In the genomic region with DNA sequence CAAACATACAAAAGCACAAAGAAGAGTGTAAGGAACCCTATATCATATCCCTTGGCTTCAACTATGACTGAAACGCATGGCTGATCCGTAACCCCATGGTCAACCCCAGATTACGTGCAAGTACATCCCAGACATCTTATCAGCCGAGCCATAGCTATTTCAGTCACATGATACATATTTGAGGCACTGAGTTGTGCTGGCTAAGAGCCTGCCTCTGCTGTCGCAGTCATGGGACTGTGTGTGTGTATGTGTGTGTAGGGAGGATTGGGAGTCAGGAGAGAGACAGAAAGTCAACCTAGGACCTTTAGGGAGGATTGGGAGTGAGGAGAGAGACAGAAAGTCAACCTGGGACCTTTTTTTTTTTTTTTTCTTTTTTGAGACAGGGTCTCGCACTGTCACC, we compare ENCODE assay signal across 1 cellular context.
TF ChIP-seq lines count a peak whose summit lies in the region.

No MANE protein-coding gene starts in this region.

TF ChIP-seq in K562, 482 proteins besides CTCF, POLR2A, EP300 and RAD21 (continued from another document and continues in another):
- TF ChIP-seq ZBTB43 (CRISPR knock-in tag; IDR thresholded peaks at IDR 0.05) = no peak
- TF ChIP-seq MEIS2 (IDR thresholded peaks at IDR 0.05; ENCODE audit: partially characterized antibody) = peak; percentile 50
- no peak for TF ChIP-seq PCBP2 (IDR thresholded peaks at IDR 0.05; ENCODE audit: low read depth, low read length, poor library complexity, severe bottlenecking)
- peak; percentile 52; the same call in 1 of the 2 replicates for TF ChIP-seq ZNF644 (tag; IDR thresholded peaks at IDR 0.05; ENCODE audit: low read depth)
- TF ChIP-seq, protein P1, sequence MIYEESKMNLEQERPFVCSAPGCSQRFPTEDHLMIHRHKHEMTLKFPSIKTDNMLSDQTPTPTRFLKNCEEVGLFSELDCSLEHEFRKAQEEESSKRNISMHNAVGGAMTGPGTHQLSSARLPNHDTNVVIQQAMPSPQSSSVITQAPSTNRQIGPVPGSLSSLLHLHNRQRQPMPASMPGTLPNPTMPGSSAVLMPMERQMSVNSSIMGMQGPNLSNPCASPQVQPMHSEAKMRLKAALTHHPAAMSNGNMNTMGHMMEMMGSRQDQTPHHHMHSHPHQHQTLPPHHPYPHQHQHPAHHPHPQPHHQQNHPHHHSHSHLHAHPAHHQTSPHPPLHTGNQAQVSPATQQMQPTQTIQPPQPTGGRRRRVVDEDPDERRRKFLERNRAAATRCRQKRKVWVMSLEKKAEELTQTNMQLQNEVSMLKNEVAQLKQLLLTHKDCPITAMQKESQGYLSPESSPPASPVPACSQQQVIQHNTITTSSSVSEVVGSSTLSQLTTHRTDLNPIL (CRISPR knock-in tag; IDR thresholded peaks at IDR 0.05) = no peak
- TF ChIP-seq EHMT2 (IDR thresholded peaks at IDR 0.05) = peak; percentile 78
- TF ChIP-seq MEF2A (IDR thresholded peaks at IDR 0.05; ENCODE audit: control insufficient read depth, low read depth, low read length) = peak; percentile 23; the same call in 1 of the 2 replicates
- TF ChIP-seq, protein P2, sequence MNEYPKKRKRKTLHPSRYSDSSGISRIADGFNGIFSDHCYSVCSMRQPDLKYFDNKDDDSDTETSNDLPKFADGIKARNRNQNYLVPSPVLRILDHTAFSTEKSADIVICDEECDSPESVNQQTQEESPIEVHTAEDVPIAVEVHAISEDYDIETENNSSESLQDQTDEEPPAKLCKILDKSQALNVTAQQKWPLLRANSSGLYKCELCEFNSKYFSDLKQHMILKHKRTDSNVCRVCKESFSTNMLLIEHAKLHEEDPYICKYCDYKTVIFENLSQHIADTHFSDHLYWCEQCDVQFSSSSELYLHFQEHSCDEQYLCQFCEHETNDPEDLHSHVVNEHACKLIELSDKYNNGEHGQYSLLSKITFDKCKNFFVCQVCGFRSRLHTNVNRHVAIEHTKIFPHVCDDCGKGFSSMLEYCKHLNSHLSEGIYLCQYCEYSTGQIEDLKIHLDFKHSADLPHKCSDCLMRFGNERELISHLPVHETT (CRISPR knock-in tag; conservative IDR thresholded peaks at IDR 0.05 in 1 of 2, IDR thresholded peaks at IDR 0.05 in 1 of 2) = peak in 1 of 2 experiments; percentile 82; a peak in 2 of 4 replicates
- TF ChIP-seq, protein P3, sequence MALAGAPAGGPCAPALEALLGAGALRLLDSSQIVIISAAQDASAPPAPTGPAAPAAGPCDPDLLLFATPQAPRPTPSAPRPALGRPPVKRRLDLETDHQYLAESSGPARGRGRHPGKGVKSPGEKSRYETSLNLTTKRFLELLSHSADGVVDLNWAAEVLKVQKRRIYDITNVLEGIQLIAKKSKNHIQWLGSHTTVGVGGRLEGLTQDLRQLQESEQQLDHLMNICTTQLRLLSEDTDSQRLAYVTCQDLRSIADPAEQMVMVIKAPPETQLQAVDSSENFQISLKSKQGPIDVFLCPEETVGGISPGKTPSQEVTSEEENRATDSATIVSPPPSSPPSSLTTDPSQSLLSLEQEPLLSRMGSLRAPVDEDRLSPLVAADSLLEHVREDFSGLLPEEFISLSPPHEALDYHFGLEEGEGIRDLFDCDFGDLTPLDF (CRISPR knock-in tag; IDR thresholded peaks at IDR 0.05) = no peak
- TF ChIP-seq GATAD2A (IDR thresholded peaks at IDR 0.05) = peak; percentile 83; the same call in 1 of the 2 replicates
- TF ChIP-seq TAF1 (IDR thresholded peaks at IDR 0.05; ENCODE audit: control insufficient read depth, extremely low read depth, insufficient read depth, low read length, severe bottlenecking) = peak; percentile 21
- no peak for TF ChIP-seq NR2C2 (CRISPR knock-in tag; IDR thresholded peaks at IDR 0.05)
- peak; percentile 92 for TF ChIP-seq NR2C2 (tag; IDR thresholded peaks at IDR 0.05)
- no peak for TF ChIP-seq SAP30 (IDR thresholded peaks at IDR 0.05; ENCODE audit: borderline replicate concordance, insufficient read depth, low read depth, low read length, poor library complexity, severe bottlenecking)
- peak; percentile 74 to 87 for TF ChIP-seq KDM1A (IDR thresholded peaks at IDR 0.05)
- TF ChIP-seq YY1 (IDR thresholded peaks at IDR 0.05; ENCODE audit: borderline replicate concordance in 1 of 3, control insufficient read depth in 1 of 3, extremely low read depth in 1 of 3, insufficient read depth in 3 of 3, insufficient read length in 1 of 3, insufficient replicate concordance in 2 of 3, low read depth in 1 of 3, low read length in 2 of 3) = peak in 1 of 3 experiments; percentile 47
- TF ChIP-seq NRF1 (conservative IDR thresholded peaks at IDR 0.05 in 1 of 2, IDR thresholded peaks at IDR 0.05 in 1 of 2) = 0 out of 4 replicates have a peak, but pooled peaks of 1 of the 2 experiments have one; percentile 18
- TF ChIP-seq TARDBP (IDR thresholded peaks at IDR 0.05) = no peak
- TF ChIP-seq MCM7 (IDR thresholded peaks at IDR 0.05) = no peak
- TF ChIP-seq HDAC6 (IDR thresholded peaks at IDR 0.05; ENCODE audit: low read depth, low read length) = no peak
- TF ChIP-seq, protein P4, sequence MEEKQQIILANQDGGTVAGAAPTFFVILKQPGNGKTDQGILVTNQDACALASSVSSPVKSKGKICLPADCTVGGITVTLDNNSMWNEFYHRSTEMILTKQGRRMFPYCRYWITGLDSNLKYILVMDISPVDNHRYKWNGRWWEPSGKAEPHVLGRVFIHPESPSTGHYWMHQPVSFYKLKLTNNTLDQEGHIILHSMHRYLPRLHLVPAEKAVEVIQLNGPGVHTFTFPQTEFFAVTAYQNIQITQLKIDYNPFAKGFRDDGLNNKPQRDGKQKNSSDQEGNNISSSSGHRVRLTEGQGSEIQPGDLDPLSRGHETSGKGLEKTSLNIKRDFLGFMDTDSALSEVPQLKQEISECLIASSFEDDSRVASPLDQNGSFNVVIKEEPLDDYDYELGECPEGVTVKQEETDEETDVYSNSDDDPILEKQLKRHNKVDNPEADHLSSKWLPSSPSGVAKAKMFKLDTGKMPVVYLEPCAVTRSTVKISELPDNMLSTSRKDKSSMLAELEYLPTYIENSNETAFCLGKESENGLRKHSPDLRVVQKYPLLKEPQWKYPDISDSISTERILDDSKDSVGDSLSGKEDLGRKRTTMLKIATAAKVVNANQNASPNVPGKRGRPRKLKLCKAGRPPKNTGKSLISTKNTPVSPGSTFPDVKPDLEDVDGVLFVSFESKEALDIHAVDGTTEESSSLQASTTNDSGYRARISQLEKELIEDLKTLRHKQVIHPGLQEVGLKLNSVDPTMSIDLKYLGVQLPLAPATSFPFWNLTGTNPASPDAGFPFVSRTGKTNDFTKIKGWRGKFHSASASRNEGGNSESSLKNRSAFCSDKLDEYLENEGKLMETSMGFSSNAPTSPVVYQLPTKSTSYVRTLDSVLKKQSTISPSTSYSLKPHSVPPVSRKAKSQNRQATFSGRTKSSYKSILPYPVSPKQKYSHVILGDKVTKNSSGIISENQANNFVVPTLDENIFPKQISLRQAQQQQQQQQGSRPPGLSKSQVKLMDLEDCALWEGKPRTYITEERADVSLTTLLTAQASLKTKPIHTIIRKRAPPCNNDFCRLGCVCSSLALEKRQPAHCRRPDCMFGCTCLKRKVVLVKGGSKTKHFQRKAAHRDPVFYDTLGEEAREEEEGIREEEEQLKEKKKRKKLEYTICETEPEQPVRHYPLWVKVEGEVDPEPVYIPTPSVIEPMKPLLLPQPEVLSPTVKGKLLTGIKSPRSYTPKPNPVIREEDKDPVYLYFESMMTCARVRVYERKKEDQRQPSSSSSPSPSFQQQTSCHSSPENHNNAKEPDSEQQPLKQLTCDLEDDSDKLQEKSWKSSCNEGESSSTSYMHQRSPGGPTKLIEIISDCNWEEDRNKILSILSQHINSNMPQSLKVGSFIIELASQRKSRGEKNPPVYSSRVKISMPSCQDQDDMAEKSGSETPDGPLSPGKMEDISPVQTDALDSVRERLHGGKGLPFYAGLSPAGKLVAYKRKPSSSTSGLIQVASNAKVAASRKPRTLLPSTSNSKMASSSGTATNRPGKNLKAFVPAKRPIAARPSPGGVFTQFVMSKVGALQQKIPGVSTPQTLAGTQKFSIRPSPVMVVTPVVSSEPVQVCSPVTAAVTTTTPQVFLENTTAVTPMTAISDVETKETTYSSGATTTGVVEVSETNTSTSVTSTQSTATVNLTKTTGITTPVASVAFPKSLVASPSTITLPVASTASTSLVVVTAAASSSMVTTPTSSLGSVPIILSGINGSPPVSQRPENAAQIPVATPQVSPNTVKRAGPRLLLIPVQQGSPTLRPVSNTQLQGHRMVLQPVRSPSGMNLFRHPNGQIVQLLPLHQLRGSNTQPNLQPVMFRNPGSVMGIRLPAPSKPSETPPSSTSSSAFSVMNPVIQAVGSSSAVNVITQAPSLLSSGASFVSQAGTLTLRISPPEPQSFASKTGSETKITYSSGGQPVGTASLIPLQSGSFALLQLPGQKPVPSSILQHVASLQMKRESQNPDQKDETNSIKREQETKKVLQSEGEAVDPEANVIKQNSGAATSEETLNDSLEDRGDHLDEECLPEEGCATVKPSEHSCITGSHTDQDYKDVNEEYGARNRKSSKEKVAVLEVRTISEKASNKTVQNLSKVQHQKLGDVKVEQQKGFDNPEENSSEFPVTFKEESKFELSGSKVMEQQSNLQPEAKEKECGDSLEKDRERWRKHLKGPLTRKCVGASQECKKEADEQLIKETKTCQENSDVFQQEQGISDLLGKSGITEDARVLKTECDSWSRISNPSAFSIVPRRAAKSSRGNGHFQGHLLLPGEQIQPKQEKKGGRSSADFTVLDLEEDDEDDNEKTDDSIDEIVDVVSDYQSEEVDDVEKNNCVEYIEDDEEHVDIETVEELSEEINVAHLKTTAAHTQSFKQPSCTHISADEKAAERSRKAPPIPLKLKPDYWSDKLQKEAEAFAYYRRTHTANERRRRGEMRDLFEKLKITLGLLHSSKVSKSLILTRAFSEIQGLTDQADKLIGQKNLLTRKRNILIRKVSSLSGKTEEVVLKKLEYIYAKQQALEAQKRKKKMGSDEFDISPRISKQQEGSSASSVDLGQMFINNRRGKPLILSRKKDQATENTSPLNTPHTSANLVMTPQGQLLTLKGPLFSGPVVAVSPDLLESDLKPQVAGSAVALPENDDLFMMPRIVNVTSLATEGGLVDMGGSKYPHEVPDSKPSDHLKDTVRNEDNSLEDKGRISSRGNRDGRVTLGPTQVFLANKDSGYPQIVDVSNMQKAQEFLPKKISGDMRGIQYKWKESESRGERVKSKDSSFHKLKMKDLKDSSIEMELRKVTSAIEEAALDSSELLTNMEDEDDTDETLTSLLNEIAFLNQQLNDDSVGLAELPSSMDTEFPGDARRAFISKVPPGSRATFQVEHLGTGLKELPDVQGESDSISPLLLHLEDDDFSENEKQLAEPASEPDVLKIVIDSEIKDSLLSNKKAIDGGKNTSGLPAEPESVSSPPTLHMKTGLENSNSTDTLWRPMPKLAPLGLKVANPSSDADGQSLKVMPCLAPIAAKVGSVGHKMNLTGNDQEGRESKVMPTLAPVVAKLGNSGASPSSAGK (IDR thresholded peaks at IDR 0.05) = peak; percentile 93
- no peak for TF ChIP-seq HOXB6 (CRISPR knock-in tag; IDR thresholded peaks at IDR 0.05; ENCODE audit: borderline replicate concordance)
- peak in 1 of 2 experiments; percentile 65; a peak in 2 of 4 replicates for TF ChIP-seq MAZ (CRISPR knock-in tag; conservative IDR thresholded peaks at IDR 0.05 in 1 of 2, IDR thresholded peaks at IDR 0.05 in 1 of 2)
- TF ChIP-seq, protein P5, sequence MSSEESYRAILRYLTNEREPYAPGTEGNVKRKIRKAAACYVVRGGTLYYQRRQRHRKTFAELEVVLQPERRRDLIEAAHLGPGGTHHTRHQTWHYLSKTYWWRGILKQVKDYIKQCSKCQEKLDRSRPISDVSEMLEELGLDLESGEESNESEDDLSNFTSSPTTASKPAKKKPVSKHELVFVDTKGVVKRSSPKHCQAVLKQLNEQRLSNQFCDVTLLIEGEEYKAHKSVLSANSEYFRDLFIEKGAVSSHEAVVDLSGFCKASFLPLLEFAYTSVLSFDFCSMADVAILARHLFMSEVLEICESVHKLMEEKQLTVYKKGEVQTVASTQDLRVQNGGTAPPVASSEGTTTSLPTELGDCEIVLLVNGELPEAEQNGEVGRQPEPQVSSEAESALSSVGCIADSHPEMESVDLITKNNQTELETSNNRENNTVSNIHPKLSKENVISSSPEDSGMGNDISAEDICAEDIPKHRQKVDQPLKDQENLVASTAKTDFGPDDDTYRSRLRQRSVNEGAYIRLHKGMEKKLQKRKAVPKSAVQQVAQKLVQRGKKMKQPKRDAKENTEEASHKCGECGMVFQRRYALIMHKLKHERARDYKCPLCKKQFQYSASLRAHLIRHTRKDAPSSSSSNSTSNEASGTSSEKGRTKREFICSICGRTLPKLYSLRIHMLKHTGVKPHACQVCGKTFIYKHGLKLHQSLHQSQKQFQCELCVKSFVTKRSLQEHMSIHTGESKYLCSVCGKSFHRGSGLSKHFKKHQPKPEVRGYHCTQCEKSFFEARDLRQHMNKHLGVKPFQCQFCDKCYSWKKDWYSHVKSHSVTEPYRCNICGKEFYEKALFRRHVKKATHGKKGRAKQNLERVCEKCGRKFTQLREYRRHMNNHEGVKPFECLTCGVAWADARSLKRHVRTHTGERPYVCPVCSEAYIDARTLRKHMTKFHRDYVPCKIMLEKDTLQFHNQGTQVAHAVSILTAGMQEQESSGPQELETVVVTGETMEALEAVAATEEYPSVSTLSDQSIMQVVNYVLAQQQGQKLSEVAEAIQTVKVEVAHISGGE (CRISPR knock-in tag; IDR thresholded peaks at IDR 0.05) = peak in 1 of 3 experiments; percentile 62; a peak in 1 of 6 replicates
- TF ChIP-seq, protein P6, sequence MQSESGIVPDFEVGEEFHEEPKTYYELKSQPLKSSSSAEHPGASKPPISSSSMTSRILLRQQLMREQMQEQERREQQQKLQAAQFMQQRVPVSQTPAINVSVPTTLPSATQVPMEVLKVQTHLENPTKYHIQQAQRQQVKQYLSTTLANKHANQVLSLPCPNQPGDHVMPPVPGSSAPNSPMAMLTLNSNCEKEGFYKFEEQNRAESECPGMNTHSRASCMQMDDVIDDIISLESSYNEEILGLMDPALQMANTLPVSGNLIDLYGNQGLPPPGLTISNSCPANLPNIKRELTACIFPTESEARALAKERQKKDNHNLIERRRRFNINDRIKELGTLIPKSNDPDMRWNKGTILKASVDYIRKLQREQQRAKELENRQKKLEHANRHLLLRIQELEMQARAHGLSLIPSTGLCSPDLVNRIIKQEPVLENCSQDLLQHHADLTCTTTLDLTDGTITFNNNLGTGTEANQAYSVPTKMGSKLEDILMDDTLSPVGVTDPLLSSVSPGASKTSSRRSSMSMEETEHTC (IDR thresholded peaks at IDR 0.05) = peak; percentile 91
